1 cellular context compared by ENCODE assay signal in the genomic region with DNA sequence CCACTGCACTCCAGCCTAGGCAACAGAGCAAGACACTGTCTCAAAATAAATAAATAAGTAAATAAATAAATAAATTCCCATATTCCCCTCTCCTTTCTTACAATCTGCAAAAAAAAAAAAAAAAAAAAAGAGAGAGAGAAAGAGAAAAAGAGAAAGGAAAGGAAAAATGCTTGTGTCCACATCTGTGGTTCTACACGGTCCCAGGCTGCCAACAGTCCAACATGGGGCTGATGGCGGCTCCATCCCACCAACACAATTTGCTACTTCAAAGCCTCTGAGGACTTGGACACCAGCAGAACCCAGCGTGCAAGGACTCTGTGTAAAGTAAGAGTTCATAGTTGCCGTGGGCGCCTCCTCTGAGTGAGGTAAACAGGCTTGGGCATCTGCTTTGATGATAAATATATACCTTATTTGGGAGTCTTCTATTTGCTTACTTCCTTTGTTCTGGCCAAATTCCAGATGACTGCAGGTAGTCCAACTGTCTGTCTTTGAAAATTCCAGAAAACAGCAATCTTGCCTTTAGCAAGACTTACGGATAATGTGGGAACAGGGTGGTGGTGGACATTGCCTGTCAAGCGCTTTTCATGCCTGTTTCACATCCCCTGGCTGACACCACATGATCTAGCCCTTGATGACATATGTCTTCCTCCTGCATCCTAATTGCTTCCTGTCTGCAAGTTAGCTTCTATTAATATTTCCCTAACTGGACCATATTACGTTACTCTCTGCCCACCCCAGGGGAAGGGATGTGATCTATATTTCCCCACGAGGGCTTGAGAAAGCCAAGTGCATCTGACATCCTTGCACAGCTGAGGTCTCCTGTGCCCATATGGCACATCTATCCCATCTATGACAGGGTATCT.
A peak's percentile ranks its signal among the peaks of the same experiment; 100 is the strongest.
TF ChIP-seq lines count a peak whose summit lies in the region.

No MANE protein-coding gene starts in this region.

TF ChIP-seq in HepG2, 621 proteins besides CTCF, POLR2A, EP300 and RAD21 (continued from another document and continues in another):
- TF ChIP-seq CCDC6 (CRISPR knock-in tag; IDR thresholded peaks at IDR 0.05) (no peak), RBM22 (optimal IDR thresholded peaks at IDR 0.05; ENCODE audit: low read length) (peak; percentile 65), ZKSCAN1 (IDR thresholded peaks at IDR 0.05; ENCODE audit: low read length) (no peak), ZNF678 (CRISPR knock-in tag; IDR thresholded peaks at IDR 0.05) (no peak), ZNF460 (CRISPR knock-in tag; IDR thresholded peaks at IDR 0.05; ENCODE audit: borderline replicate concordance) (no peak), ZNF30 (CRISPR knock-in tag; IDR thresholded peaks at IDR 0.05) (no peak), CENPT (CRISPR knock-in tag; IDR thresholded peaks at IDR 0.05; ENCODE audit: low read depth) (no peak), FOSL1 (CRISPR knock-in tag; IDR thresholded peaks at IDR 0.05; ENCODE audit: borderline replicate concordance) (no peak), HNRNPUL1 (IDR thresholded peaks at IDR 0.05; ENCODE audit: low read depth, low read length) (no peak), HOXA5 (CRISPR knock-in tag; IDR thresholded peaks at IDR 0.05) (peak; percentile 77; the same call in 1 of the 2 replicates), NFKB2 (CRISPR knock-in tag; IDR thresholded peaks at IDR 0.05; ENCODE audit: borderline replicate concordance) (no peak), ZNF839 (CRISPR knock-in tag; IDR thresholded peaks at IDR 0.05; ENCODE audit: borderline replicate concordance) (no peak), GABPB1 (CRISPR knock-in tag; IDR thresholded peaks at IDR 0.05) (no peak; the same call in none of the 2 replicates), EEA1 (CRISPR knock-in tag; IDR thresholded peaks at IDR 0.05; ENCODE audit: borderline replicate concordance) (no peak), NFYC (CRISPR knock-in tag; IDR thresholded peaks at IDR 0.05) (0 out of 2 replicates have a peak, but pooled peaks have one; percentile 8), ZNF251 (CRISPR knock-in tag; IDR thresholded peaks at IDR 0.05) (no peak), CBFB (CRISPR knock-in tag; IDR thresholded peaks at IDR 0.05) (peak; percentile 28; the same call in 1 of the 2 replicates), ZSCAN22 (CRISPR knock-in tag; IDR thresholded peaks at IDR 0.05) (no peak), SMARCE1 (IDR thresholded peaks at IDR 0.05; ENCODE audit: borderline replicate concordance) (no peak), ZNF703 (CRISPR knock-in tag; IDR thresholded peaks at IDR 0.05; ENCODE audit: borderline replicate concordance) (no peak), ZNF879 (CRISPR knock-in tag; IDR thresholded peaks at IDR 0.05) (peak; percentile 47; the same call in 1 of the 2 replicates), PHF20 (CRISPR knock-in tag; IDR thresholded peaks at IDR 0.05) (no peak), KDM5A (IDR thresholded peaks at IDR 0.05; ENCODE audit: borderline replicate concordance, low read length) (no peak), ZNF616 (CRISPR knock-in tag; IDR thresholded peaks at IDR 0.05; ENCODE audit: low read depth) (no peak), PHF21A (CRISPR knock-in tag; IDR thresholded peaks at IDR 0.05) (peak; percentile 54), ZNF530 (CRISPR knock-in tag; IDR thresholded peaks at IDR 0.05; ENCODE audit: low read depth) (no peak), REPIN1 (CRISPR knock-in tag; IDR thresholded peaks at IDR 0.05; ENCODE audit: borderline replicate concordance, low read depth) (peak; percentile 17; the same call in 1 of the 2 replicates)
- TF ChIP-seq, protein P1, sequence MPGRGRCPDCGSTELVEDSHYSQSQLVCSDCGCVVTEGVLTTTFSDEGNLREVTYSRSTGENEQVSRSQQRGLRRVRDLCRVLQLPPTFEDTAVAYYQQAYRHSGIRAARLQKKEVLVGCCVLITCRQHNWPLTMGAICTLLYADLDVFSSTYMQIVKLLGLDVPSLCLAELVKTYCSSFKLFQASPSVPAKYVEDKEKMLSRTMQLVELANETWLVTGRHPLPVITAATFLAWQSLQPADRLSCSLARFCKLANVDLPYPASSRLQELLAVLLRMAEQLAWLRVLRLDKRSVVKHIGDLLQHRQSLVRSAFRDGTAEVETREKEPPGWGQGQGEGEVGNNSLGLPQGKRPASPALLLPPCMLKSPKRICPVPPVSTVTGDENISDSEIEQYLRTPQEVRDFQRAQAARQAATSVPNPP (CRISPR knock-in tag; IDR thresholded peaks at IDR 0.05) = no peak; the same call in none of the 2 replicates
- TF ChIP-seq, protein P2, sequence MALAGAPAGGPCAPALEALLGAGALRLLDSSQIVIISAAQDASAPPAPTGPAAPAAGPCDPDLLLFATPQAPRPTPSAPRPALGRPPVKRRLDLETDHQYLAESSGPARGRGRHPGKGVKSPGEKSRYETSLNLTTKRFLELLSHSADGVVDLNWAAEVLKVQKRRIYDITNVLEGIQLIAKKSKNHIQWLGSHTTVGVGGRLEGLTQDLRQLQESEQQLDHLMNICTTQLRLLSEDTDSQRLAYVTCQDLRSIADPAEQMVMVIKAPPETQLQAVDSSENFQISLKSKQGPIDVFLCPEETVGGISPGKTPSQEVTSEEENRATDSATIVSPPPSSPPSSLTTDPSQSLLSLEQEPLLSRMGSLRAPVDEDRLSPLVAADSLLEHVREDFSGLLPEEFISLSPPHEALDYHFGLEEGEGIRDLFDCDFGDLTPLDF (CRISPR knock-in tag; IDR thresholded peaks at IDR 0.05) = no peak
- TF ChIP-seq, protein P3, sequence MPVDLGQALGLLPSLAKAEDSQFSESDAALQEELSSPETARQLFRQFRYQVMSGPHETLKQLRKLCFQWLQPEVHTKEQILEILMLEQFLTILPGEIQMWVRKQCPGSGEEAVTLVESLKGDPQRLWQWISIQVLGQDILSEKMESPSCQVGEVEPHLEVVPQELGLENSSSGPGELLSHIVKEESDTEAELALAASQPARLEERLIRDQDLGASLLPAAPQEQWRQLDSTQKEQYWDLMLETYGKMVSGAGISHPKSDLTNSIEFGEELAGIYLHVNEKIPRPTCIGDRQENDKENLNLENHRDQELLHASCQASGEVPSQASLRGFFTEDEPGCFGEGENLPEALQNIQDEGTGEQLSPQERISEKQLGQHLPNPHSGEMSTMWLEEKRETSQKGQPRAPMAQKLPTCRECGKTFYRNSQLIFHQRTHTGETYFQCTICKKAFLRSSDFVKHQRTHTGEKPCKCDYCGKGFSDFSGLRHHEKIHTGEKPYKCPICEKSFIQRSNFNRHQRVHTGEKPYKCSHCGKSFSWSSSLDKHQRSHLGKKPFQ (CRISPR knock-in tag; IDR thresholded peaks at IDR 0.05; ENCODE audit: insufficient replicate concordance) = no peak
- TF ChIP-seq, protein P4, sequence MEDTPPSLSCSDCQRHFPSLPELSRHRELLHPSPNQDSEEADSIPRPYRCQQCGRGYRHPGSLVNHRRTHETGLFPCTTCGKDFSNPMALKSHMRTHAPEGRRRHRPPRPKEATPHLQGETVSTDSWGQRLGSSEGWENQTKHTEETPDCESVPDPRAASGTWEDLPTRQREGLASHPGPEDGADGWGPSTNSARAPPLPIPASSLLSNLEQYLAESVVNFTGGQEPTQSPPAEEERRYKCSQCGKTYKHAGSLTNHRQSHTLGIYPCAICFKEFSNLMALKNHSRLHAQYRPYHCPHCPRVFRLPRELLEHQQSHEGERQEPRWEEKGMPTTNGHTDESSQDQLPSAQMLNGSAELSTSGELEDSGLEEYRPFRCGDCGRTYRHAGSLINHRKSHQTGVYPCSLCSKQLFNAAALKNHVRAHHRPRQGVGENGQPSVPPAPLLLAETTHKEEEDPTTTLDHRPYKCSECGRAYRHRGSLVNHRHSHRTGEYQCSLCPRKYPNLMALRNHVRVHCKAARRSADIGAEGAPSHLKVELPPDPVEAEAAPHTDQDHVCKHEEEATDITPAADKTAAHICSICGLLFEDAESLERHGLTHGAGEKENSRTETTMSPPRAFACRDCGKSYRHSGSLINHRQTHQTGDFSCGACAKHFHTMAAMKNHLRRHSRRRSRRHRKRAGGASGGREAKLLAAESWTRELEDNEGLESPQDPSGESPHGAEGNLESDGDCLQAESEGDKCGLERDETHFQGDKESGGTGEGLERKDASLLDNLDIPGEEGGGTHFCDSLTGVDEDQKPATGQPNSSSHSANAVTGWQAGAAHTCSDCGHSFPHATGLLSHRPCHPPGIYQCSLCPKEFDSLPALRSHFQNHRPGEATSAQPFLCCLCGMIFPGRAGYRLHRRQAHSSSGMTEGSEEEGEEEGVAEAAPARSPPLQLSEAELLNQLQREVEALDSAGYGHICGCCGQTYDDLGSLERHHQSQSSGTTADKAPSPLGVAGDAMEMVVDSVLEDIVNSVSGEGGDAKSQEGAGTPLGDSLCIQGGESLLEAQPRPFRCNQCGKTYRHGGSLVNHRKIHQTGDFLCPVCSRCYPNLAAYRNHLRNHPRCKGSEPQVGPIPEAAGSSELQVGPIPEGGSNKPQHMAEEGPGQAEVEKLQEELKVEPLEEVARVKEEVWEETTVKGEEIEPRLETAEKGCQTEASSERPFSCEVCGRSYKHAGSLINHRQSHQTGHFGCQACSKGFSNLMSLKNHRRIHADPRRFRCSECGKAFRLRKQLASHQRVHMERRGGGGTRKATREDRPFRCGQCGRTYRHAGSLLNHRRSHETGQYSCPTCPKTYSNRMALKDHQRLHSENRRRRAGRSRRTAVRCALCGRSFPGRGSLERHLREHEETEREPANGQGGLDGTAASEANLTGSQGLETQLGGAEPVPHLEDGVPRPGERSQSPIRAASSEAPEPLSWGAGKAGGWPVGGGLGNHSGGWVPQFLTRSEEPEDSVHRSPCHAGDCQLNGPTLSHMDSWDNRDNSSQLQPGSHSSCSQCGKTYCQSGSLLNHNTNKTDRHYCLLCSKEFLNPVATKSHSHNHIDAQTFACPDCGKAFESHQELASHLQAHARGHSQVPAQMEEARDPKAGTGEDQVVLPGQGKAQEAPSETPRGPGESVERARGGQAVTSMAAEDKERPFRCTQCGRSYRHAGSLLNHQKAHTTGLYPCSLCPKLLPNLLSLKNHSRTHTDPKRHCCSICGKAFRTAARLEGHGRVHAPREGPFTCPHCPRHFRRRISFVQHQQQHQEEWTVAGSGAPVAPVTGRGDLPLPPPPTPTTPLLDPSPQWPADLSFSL (CRISPR knock-in tag; IDR thresholded peaks at IDR 0.05) = no peak
- TF ChIP-seq, protein P5, sequence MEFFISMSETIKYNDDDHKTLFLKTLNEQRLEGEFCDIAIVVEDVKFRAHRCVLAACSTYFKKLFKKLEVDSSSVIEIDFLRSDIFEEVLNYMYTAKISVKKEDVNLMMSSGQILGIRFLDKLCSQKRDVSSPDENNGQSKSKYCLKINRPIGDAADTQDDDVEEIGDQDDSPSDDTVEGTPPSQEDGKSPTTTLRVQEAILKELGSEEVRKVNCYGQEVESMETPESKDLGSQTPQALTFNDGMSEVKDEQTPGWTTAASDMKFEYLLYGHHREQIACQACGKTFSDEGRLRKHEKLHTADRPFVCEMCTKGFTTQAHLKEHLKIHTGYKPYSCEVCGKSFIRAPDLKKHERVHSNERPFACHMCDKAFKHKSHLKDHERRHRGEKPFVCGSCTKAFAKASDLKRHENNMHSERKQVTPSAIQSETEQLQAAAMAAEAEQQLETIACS (CRISPR knock-in tag; IDR thresholded peaks at IDR 0.05) = no peak
- TF ChIP-seq, protein P6, sequence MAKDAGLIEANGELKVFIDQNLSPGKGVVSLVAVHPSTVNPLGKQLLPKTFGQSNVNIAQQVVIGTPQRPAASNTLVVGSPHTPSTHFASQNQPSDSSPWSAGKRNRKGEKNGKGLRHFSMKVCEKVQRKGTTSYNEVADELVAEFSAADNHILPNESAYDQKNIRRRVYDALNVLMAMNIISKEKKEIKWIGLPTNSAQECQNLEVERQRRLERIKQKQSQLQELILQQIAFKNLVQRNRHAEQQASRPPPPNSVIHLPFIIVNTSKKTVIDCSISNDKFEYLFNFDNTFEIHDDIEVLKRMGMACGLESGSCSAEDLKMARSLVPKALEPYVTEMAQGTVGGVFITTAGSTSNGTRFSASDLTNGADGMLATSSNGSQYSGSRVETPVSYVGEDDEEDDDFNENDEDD (CRISPR knock-in tag; IDR thresholded peaks at IDR 0.05; ENCODE audit: borderline replicate concordance) = peak; percentile 51; the same call in 1 of the 2 replicates
- TF ChIP-seq, protein P7, sequence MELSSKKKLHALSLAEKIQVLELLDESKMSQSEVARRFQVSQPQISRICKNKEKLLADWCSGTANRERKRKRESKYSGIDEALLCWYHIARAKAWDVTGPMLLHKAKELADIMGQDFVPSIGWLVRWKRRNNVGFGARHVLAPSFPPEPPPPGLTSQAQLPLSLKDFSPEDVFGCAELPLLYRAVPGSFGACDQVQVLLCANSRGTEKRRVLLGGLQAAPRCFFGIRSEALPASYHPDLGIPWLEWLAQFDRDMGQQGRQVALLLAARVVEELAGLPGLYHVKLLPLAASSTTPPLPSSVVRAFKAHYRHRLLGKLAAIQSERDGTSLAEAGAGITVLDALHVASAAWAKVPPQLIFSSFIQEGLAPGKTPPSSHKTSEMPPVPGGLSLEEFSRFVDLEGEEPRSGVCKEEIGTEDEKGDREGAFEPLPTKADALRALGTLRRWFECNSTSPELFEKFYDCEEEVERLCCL (CRISPR knock-in tag; IDR thresholded peaks at IDR 0.05; ENCODE audit: borderline replicate concordance) = no peak
- TF ChIP-seq, protein P8, sequence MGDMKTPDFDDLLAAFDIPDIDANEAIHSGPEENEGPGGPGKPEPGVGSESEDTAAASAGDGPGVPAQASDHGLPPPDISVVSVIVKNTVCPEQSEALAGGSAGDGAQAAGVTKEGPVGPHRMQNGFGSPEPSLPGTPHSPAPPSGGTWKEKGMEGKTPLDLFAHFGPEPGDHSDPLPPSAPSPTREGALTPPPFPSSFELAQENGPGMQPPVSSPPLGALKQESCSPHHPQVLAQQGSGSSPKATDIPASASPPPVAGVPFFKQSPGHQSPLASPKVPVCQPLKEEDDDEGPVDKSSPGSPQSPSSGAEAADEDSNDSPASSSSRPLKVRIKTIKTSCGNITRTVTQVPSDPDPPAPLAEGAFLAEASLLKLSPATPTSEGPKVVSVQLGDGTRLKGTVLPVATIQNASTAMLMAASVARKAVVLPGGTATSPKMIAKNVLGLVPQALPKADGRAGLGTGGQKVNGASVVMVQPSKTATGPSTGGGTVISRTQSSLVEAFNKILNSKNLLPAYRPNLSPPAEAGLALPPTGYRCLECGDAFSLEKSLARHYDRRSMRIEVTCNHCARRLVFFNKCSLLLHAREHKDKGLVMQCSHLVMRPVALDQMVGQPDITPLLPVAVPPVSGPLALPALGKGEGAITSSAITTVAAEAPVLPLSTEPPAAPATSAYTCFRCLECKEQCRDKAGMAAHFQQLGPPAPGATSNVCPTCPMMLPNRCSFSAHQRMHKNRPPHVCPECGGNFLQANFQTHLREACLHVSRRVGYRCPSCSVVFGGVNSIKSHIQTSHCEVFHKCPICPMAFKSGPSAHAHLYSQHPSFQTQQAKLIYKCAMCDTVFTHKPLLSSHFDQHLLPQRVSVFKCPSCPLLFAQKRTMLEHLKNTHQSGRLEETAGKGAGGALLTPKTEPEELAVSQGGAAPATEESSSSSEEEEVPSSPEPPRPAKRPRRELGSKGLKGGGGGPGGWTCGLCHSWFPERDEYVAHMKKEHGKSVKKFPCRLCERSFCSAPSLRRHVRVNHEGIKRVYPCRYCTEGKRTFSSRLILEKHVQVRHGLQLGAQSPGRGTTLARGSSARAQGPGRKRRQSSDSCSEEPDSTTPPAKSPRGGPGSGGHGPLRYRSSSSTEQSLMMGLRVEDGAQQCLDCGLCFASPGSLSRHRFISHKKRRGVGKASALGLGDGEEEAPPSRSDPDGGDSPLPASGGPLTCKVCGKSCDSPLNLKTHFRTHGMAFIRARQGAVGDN (CRISPR knock-in tag; IDR thresholded peaks at IDR 0.05) = no peak
